In the genomic region with DNA sequence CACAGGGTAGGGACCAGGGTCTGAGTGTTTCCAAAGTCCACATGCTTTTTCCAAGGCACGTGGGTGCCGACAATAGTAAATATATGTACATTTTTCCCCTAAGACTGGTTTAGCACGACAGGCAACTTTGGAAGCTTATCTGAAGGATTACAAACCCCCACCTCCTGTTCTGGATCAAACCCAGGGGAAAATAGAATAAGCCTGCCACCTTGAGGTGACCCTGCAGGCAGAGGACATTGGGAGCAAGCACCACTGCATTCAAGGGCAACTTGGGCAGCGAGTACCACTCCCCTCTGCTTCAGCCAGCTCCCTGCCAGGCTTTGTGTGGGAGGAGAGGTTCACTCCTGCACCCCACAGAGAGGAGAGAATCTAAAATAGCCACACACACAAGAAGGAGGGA, we compare ENCODE assay signal across 8 cellular contexts. TPM values are rescaled to one million over a fixed set of nuclear protein-coding genes. Genes with fewer than 3 reads are reported as not detected.
DNase-seq lines count a peak whose midpoint lies in the region; TF ChIP-seq lines count a peak whose summit lies in the region.

No MANE protein-coding gene starts in this region.

- H3K4me3 Mint-ChIP-seq in MCF 10A (ENCODE audit: unreplicated experiment) (no peak overlapping the region), neural crest cell (no peak overlapping the region)

- H3K36me3 Mint-ChIP-seq in MCF 10A (ENCODE audit: insufficient read depth, unreplicated experiment) (peaks cover 6% of the 10 kb centered on the region), neural crest cell (ENCODE audit: low read depth) (no peaks in the 10 kb centered on the region)

- CTCF ChIA-PET in MCF 10A (lab: Yijun Ruan, JAX), result interaction anchor here (0.5 to 4.7 kb wide), 20 partner anchors 8 to 739 kb away, joined by 3 to 28 read pairs (median 4); no protein-coding TSS in a partner anchor

- TF ChIP-seq CTCF in MCF 10A (IDR thresholded peaks at IDR 0.05; ENCODE audit: unreplicated experiment) (no peak), breast epithelium (IDR thresholded peaks at IDR 0.05) (no peak), dorsolateral prefrontal cortex (IDR thresholded peaks at IDR 0.05 in 54 of 56, conservative IDR thresholded peaks at IDR 0.05 in 2 of 56; ENCODE audit: low read depth in 1 of 56, partially characterized antibody in 56 of 56) (peak in 51 of 56 donors; percentile 14 to 59 (median 38)), neural crest cell (conservative IDR thresholded peaks at IDR 0.05) (peak; percentile 62), lower leg skin (IDR thresholded peaks at IDR 0.05) (no peak)

- H3K27me3 ChIP-seq in breast epithelium, result no peaks in the 10 kb centered on the region
- no peaks in the 10 kb centered on the region for H3K27me3 ChIP-seq in dorsolateral prefrontal cortex

- POLR2A ChIA-PET in MCF 10A (lab: Yijun Ruan, JAX), result interaction anchor here (0.7 to 1.5 kb wide), 2 partner anchors 209 to 369 kb away, joined by 3 to 4 read pairs; partner anchors contain the start of gene TPRA1

- no peaks in the 10 kb centered on the region for H3K4me1 ChIP-seq in breast epithelium

- DNase-seq in MCF 10A (ENCODE audit: unreplicated experiment) (peak; percentile 41), breast epithelium (ENCODE audit: low spot score in 2 of 2) (no peak), NCI-H510A (lab: John Stamatoyannopoulos, UW) (peak; percentile 13), dorsolateral prefrontal cortex (peak in 1 of 10 donors; percentile 23), neural crest cell (ENCODE audit: low read depth, low spot score) (peak; percentile 24), lower leg skin (ENCODE audit: low spot score in 2 of 2) (no peak), mesenteric fat pad (ENCODE audit: low spot score) (no peak)
- DNase-seq in activated CD8-positive, alpha-beta memory T cell treated with anti-CD3 and anti-CD28 coated beads, Interleukin-2, amount 50 U/mL, for 48 hours, result no peak

- H3K4me1 Mint-ChIP-seq in MCF 10A (ENCODE audit: insufficient read depth, unreplicated experiment), result peaks cover 15% of the 10 kb centered on the region
- peaks cover 12% of the 10 kb centered on the region for H3K4me1 Mint-ChIP-seq in neural crest cell

- BruUV-seq in MCF 10A (replicated peaks; lab: Mats Ljungman, UMichigan), result no TSS peak

- no peaks in the 10 kb centered on the region for H3K9me3 Mint-ChIP-seq in MCF 10A (ENCODE audit: unreplicated experiment)
- H3K9me3 Mint-ChIP-seq in neural crest cell, result no peaks in the 10 kb centered on the region

- TF ChIP-seq POLR2A in breast epithelium (IDR thresholded peaks at IDR 0.05) (no peak), lower leg skin (IDR thresholded peaks at IDR 0.05) (no peak)

- H3K27ac ChIP-seq in breast epithelium (no peak overlapping the region), dorsolateral prefrontal cortex (peak overlapping the region in 3 of 59 donors; percentile 1 to 35 (median 18))

- H3K36me3 ChIP-seq in breast epithelium, result no peaks in the 10 kb centered on the region

- WGBS in lower leg skin, 2 donors, result 46 to 57% methylated on average over 4 of the region's 4 CpGs

- H3K27me3 Mint-ChIP-seq in MCF 10A (ENCODE audit: insufficient read depth, unreplicated experiment) (no peaks in the 10 kb centered on the region), neural crest cell (ENCODE audit: low read depth) (no peaks in the 10 kb centered on the region)

- H3K27ac Mint-ChIP-seq in MCF 10A (ENCODE audit: low read depth, unreplicated experiment) (no peak overlapping the region), neural crest cell (ENCODE audit: unreplicated experiment) (no peak overlapping the region)

- intact Hi-C loops in MCF 10A (cut with micrococcal nuclease), result loop anchor here (1.0 to 5.0 kb wide), 3 partner anchors 270 to 368 kb away; partner anchors contain the start of gene TPRA1
- intact Hi-C loops in breast epithelium (cut with DNase I; ENCODE audit: low total_unique reads), result no loop called here
- intact Hi-C loops in dorsolateral prefrontal cortex (cut with DNase I), result loop anchor here in 1 of 2 donors (10.0 kb wide), 1 partner anchor 295 kb away; no protein-coding TSS in a partner anchor
- intact Hi-C loops in lower leg skin (cut with DNase I; ENCODE audit: low total_unique reads), result no loop called here

- no peaks in the 10 kb centered on the region for H3K9me3 ChIP-seq in breast epithelium

- H3K4me3 ChIP-seq in breast epithelium (no peak overlapping the region), dorsolateral prefrontal cortex (peak overlapping the region in 1 of 59 donors; percentile 3), lower leg skin (ENCODE audit: low read depth, poor library complexity, severe bottlenecking) (no peak overlapping the region)

RNA-seq across cellular contexts. Expression of gene KBTBD12, which starts 44.8 kb away (rescaled TPM):
- total RNA-seq in MCF 10A (2022), result not detected in 2 replicates
- under 1 TPM in 2 of 3 donors, not detected in 1; 0.32 to 0.73 TPM for total RNA-seq in breast epithelium
- total RNA-seq in dorsolateral prefrontal cortex, result 10 to 100 TPM in 23 of 120 experiments, 1 to 10 TPM in 97; 3.7 to 16.3 (median 8.3) TPM
- total RNA-seq in neural crest cell, result not detected in 2 replicates
- under 1 TPM in 2 of 4 donors, not detected in 2; 0.22 to 0.23 TPM for total RNA-seq in lower leg skin
- total RNA-seq in mesenteric fat pad, result 0.10 TPM

Comparison
In these comparisons a context has a peak if more than half of its experiments do, and no peak if none do; other contexts are left out.
1. DNase-seq: peak in MCF 10A (single experiment), NCI-H510A (single experiment) and neural crest cell (single experiment); none in breast epithelium (0 of 2), lower leg skin (0 of 2), activated CD8-positive, alpha-beta memory T cell treated with anti-CD3 and anti-CD28 coated beads, Interleukin-2, amount 50 U/mL, for 48 hours (single experiment) and mesenteric fat pad (single experiment).
2. CTCF ChIP-seq: peak in dorsolateral prefrontal cortex (51 of 56) and neural crest cell (single experiment); none in MCF 10A (single experiment), breast epithelium (0 of 3) and lower leg skin (0 of 3).